1 cellular context compared by ENCODE assay signal in the genomic region with DNA sequence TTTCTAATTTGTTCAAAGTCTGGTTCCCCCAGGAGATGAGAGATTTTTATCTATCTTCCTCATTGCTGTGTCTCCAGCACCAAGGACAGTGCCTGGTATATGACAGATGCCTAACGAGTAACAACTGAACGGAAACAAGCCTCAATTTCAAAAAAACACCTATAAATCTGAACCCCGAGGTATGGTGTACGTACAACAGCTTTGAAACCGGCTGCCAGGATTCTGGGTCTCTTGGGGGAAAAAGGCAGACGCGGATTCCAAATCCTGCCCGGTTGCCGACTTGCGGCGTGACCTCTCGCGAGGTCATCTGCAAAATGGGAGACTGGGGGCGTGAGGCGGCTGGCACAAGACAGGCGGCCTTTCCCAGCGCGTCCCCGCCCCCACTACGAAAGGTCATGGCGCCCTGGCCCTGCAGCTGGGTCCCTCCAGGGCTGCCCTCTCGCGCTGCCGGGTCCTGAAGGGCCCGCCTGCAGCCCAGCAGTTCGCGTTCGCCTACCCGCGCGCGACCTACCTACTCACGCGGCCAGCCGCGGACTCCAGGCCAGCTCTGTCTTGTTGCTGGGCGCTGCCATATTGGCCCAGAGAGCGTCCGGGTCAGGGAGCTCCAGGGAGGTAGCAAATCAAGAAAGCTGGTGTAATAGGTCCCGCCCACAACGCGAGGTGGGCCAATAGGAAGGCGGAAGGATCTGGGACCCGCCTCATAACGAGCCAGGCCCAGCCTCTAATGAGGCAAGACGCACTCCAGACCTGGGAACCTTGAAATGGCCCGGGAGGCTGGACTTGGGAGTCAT.
TF ChIP-seq lines count a peak whose summit lies in the region.

Gene ECSIT (minus strand): TSS at position 584 of the 791 bp plus-strand sequence. CDS start 9,964 bp downstream, outside the sequence.

TF ChIP-seq in K562, 482 proteins besides CTCF, POLR2A, EP300 and RAD21 (continued from another document and continues in another):
- TF ChIP-seq ETS2 (tag; IDR thresholded peaks at IDR 0.05; ENCODE audit: borderline replicate concordance, poor library complexity, severe bottlenecking) (no peak), ZNF584 (CRISPR knock-in tag; IDR thresholded peaks at IDR 0.05; ENCODE audit: low read depth) (no peak), TEAD1 (CRISPR knock-in tag; IDR thresholded peaks at IDR 0.05) (peak in 1 of 2 experiments; percentile 77; a peak in 1 of 4 replicates), ZNF431 (CRISPR knock-in tag; IDR thresholded peaks at IDR 0.05) (no peak), ATF3 (IDR thresholded peaks at IDR 0.05) (no peak), ATF3 (CRISPR knock-in tag; conservative IDR thresholded peaks at IDR 0.05) (peak; percentile 67; the same call in 1 of the 2 replicates), TEAD4 (IDR thresholded peaks at IDR 0.05; ENCODE audit: low read length) (peak; percentile 55), TEAD4 (CRISPR knock-in tag; IDR thresholded peaks at IDR 0.05; ENCODE audit: borderline replicate concordance) (peak; percentile 59; the same call in 1 of the 2 replicates), HDAC6 (IDR thresholded peaks at IDR 0.05; ENCODE audit: low read depth, low read length) (no peak), ZNF551 (CRISPR knock-in tag; IDR thresholded peaks at IDR 0.05) (no peak), STAT5A (IDR thresholded peaks at IDR 0.05; ENCODE audit: borderline replicate concordance, low read length) (no peak; the same call in 1 of the 2 replicates), GABPB2 (CRISPR knock-in tag; conservative IDR thresholded peaks at IDR 0.05) (no peak; the same call in 1 of the 2 replicates), NBN (IDR thresholded peaks at IDR 0.05; ENCODE audit: low read depth) (0 out of 2 replicates have a peak, but pooled peaks have one; percentile 21), TFAP4 (CRISPR knock-in tag; IDR thresholded peaks at IDR 0.05; ENCODE audit: borderline replicate concordance) (peak; percentile 88), NFIC (IDR thresholded peaks at IDR 0.05) (peak; percentile 18; the same call in 1 of the 2 replicates), ZNF197 (CRISPR knock-in tag; IDR thresholded peaks at IDR 0.05; ENCODE audit: low read depth) (0 out of 2 replicates have a peak, but pooled peaks have one; percentile 69), ZNF57 (CRISPR knock-in tag; IDR thresholded peaks at IDR 0.05) (no peak), HDAC8 (tag; IDR thresholded peaks at IDR 0.05) (no peak), HDGF (IDR thresholded peaks at IDR 0.05) (no peak), ESRRB (CRISPR knock-in tag; IDR thresholded peaks at IDR 0.05; ENCODE audit: borderline replicate concordance) (no peak), EP400 (IDR thresholded peaks at IDR 0.05) (peak; percentile 93), ZNF23 (CRISPR knock-in tag; IDR thresholded peaks at IDR 0.05) (no peak), ZNF274 (IDR thresholded peaks at IDR 0.05; ENCODE audit: borderline replicate concordance, low read depth, low read length) (no peak), LARP7 (IDR thresholded peaks at IDR 0.05) (no peak), OTX1 (CRISPR knock-in tag; IDR thresholded peaks at IDR 0.05) (no peak), ZNF644 (tag; IDR thresholded peaks at IDR 0.05; ENCODE audit: low read depth) (no peak), CHAMP1 (IDR thresholded peaks at IDR 0.05) (no peak), SMAD1 (IDR thresholded peaks at IDR 0.05; ENCODE audit: low read depth, low read length, partially characterized antibody) (no peak), CBX8 (IDR thresholded peaks at IDR 0.05; ENCODE audit: borderline replicate concordance, extremely low read depth, low read depth, low read length, poor library complexity, severe bottlenecking) (no peak), NCOA6 (IDR thresholded peaks at IDR 0.05) (no peak; the same call in 1 of the 2 replicates), ZFPM2 (CRISPR knock-in tag; IDR thresholded peaks at IDR 0.05) (0 out of 2 replicates have a peak, but pooled peaks have one; percentile 51), ATF7 (IDR thresholded peaks at IDR 0.05) (peak; percentile 81), ZC3H4 (CRISPR knock-in tag; IDR thresholded peaks at IDR 0.05; ENCODE audit: borderline replicate concordance) (no peak), JUNB (CRISPR knock-in tag; conservative IDR thresholded peaks at IDR 0.05) (no peak), MBD2 (IDR thresholded peaks at IDR 0.05; ENCODE audit: borderline replicate concordance, low read depth) (peak; percentile 86), HMGXB4 (CRISPR knock-in tag; IDR thresholded peaks at IDR 0.05) (no peak), ZKSCAN1 (IDR thresholded peaks at IDR 0.05; ENCODE audit: low read depth, low read length) (no peak), ZNF639 (CRISPR knock-in tag; conservative IDR thresholded peaks at IDR 0.05 in 1 of 2, IDR thresholded peaks at IDR 0.05 in 1 of 2) (peak in 1 of 2 experiments; percentile 88; a peak in 2 of 4 replicates), MIER1 (IDR thresholded peaks at IDR 0.05; ENCODE audit: low read depth) (peak; percentile 96), PHF20 (IDR thresholded peaks at IDR 0.05; ENCODE audit: partially characterized antibody) (peak; percentile 100), FOXA1 (IDR thresholded peaks at IDR 0.05; ENCODE audit: borderline replicate concordance) (no peak)
- TF ChIP-seq, protein P1, sequence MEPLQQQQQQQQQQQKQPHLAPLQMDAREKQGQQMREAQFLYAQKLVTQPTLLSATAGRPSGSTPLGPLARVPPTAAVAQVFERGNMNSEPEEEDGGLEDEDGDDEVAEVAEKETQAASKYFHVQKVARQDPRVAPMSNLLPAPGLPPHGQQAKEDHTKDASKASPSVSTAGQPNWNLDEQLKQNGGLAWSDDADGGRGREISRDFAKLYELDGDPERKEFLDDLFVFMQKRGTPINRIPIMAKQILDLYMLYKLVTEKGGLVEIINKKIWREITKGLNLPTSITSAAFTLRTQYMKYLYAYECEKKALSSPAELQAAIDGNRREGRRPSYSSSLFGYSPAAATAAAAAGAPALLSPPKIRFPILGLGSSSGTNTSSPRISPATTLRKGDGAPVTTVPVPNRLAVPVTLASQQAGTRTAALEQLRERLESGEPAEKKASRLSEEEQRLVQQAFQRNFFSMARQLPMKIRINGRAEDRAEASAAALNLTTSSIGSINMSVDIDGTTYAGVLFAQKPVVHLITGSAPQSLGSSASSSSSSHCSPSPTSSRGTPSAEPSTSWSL (CRISPR knock-in tag; IDR thresholded peaks at IDR 0.05; ENCODE audit: borderline replicate concordance): 0 out of 2 replicates have a peak, but pooled peaks have one; percentile 39
- TF ChIP-seq, protein P2, sequence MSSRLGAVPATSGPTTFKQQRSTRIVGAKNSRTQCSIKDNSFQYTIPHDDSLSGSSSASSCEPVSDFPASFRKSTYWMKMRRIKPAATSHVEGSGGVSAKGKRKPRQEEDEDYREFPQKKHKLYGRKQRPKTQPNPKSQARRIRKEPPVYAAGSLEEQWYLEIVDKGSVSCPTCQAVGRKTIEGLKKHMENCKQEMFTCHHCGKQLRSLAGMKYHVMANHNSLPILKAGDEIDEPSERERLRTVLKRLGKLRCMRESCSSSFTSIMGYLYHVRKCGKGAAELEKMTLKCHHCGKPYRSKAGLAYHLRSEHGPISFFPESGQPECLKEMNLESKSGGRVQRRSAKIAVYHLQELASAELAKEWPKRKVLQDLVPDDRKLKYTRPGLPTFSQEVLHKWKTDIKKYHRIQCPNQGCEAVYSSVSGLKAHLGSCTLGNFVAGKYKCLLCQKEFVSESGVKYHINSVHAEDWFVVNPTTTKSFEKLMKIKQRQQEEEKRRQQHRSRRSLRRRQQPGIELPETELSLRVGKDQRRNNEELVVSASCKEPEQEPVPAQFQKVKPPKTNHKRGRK (tag; IDR thresholded peaks at IDR 0.05): no peak
- TF ChIP-seq, protein P3, sequence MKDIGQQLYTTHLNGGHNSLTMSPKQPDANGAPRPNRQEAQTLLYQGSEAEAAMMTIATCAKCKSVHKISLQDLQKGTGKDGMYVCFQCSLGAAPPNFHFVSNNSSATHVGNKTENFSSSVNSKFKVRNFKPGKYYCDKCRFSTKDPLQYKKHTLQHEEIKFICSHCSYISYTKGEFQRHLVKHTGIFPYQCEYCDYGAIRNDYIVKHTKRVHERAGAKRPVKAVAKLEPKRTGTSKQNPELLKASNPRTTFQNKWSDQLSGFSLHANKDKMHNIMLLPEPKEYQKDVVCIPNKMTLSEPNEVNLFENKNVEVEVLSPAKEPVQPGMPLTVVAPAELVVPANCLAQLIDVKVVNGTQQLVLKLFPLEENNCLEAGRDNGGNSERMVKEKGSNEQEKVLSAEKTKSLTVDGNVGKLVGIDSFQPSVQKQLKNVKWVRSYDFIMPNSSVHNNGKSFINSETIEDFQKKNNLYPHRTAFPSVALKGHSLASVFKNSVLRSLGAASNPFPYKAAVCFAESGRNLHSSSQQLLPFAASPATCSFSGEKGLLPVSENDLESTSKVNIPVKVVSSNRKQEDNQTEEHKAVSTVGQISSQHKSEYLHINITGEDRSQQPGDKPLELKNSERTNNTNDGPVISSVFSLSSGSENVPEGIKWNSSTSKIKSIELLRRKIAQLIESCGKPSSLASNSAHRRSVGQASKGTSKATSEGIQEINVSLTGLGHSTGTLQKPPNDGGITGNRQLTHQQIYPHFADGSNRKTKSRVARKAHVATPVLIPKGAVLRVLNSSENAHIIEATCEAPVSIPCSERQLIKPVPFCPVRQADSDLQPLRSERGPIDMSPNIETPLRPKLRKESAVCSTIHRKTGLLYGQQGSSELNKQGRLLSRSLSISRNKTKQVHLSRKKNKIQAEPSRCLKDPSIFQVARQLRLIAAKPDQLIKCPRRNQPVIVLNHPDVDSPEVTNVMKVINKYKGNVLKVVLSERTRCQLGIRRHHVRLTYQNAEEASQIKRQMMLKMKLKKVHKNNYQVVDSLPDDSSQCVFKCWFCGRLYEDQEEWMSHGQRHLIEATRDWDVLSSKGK (CRISPR knock-in tag; IDR thresholded peaks at IDR 0.05): no peak
- TF ChIP-seq, protein P4, sequence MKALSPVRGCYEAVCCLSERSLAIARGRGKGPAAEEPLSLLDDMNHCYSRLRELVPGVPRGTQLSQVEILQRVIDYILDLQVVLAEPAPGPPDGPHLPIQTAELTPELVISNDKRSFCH (CRISPR knock-in tag; IDR thresholded peaks at IDR 0.05): no peak
- TF ChIP-seq, protein P4 (tag; IDR thresholded peaks at IDR 0.05): no peak; the same call in 1 of the 2 replicates
